In the genomic region with DNA sequence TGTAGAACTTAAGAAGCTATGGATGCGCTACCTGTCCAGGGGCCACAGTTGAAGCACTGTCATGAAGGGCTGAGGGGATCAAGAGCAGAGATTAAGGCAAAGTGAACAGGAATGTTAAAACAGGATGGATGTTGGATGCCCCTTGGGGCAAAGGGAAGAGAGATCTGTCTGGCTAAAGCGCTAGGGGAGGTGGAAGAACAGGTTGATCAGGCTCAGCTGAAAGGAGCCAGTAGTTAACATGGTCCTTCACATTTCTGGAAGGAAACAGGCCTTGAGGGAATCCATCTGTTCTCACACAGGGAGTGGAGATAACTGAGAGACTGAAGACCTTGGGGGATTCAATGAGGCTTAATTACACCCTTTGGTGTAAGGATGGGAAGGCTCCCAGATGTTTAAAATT, we compare ENCODE assay signal across 23 cellular contexts. TPM values are rescaled to one million over a fixed set of nuclear protein-coding genes. Genes with fewer than 3 reads are reported as not detected.
DNase-seq lines count a peak whose midpoint lies in the region; ATAC-seq, FAIRE-seq and TF ChIP-seq lines count a peak whose summit lies in the region.
"Had no signal": no experiment of that assay in that cellular context is flagged by ENCODE, and none has a peak within 500 bp of the region (broad histone marks: within the 10 kb centered on the region; RNA-seq: fewer than 3 reads in every experiment).

No MANE protein-coding gene starts in this region.

- H4K20me1 ChIP-seq in IMR-90 (ENCODE audit: insufficient read depth, low read length) (no peaks in the 10 kb centered on the region), OCI-LY7 (ENCODE audit: insufficient read depth, low read length) (no peaks in the 10 kb centered on the region)

- H3K79me2 ChIP-seq in mesendoderm (ENCODE audit: control insufficient read depth, insufficient read depth, low read length) (no peaks in the 10 kb centered on the region), OCI-LY7 (ENCODE audit: insufficient read depth, low read depth, low read length) (no peaks in the 10 kb centered on the region)

- H3K56ac ChIP-seq in IMR-90 (ENCODE audit: extremely low read depth, insufficient read depth, low read length) (no peak overlapping the region; the same call in 1 of the 2 replicates), mesendoderm (ENCODE audit: low read length) (peak overlapping the region; percentile 22)

- dilution Hi-C loops in IMR-90 (cut with HindIII; ENCODE audit: low sequenced_read_pairs, unreplicated experiment): no loop called here

- H2AFZ ChIP-seq in IMR-90 (replicated peaks; ENCODE audit: low read length, poor library complexity): peak overlapping the region; percentile 55
- no peak overlapping the region for H2AFZ ChIP-seq in OCI-LY7 (ENCODE audit: low read length)

- no peak for ATAC-seq in IMR-90 (ENCODE audit: low read depth)
- ATAC-seq: activated CD4-positive, CD25-positive, alpha-beta regulatory T cell treated with anti-CD3 and anti-CD28 coated beads, Interleukin-2, amount 50 U/mL, for 24 hours; activated CD8-positive, alpha-beta T cell treated with anti-CD3 and anti-CD28 coated beads, Interleukin-2, amount 10 ng/mL, durations not matched to agents 7 days and 5 days; HCT116 had no signal

- in situ Hi-C loops in IMR-90 (cut with MboI; ENCODE audit: low sequenced_read_pairs): loop anchor here (5.0 kb wide), 1 partner anchor 1333 kb away; no protein-coding TSS in a partner anchor

- no peak for TF ChIP-seq RAD21 in IMR-90 (IDR thresholded peaks at IDR 0.05; ENCODE audit: low read length)

- no peak overlapping the region for H2BK20ac ChIP-seq in IMR-90 (ENCODE audit: low read depth, low read length)

- CTCF ChIA-PET in IMR-90 (lab: Yijun Ruan, JAX) (no interaction called here), OCI-LY7 (lab: Charles Lee; ENCODE audit: unreplicated experiment) (no interaction called here)

- peak; percentile 78 for DNase-seq in DMS53 (lab: John Stamatoyannopoulos, UW)
- no peak for DNase-seq in IMR-90
- peak; percentile 17 for DNase-seq in bronchial epithelial cell (ENCODE audit: low read depth)
- peak; percentile 86 for DNase-seq in mesendoderm
- DNase-seq in OCI-LY7 (ENCODE audit: low spot score): no peak
- DNase-seq in anterior cingulate cortex (lab: John Stamatoyannopoulos, UW): no peak
- DNase-seq in HuH-7 (ENCODE audit: low spot score): no peak
- DNase-seq in activated CD4-positive, alpha-beta T cell treated with anti-CD3 and anti-CD28 coated beads for 4 hours: no peak
- DNase-seq: activated CD8-positive, alpha-beta T cell treated with anti-CD3 and anti-CD28 coated beads, Interleukin-2, amount 10 ng/mL, durations not matched to agents 7 days and 5 days; activated gamma-delta T cell treated with Interleukin-2 at 50 U/mL for 16 hours; activated T-cell treated with anti-CD3 and anti-CD28 coated beads, Interleukin-2, amount 50 U/mL, for 1 hour; dermis blood vessel endothelial cell; head of caudate nucleus; KG1; NCI-H1694; posterior cingulate gyrus; uterus had no signal

- H3K23ac ChIP-seq in IMR-90 (ENCODE audit: low read depth, low read length): no peak overlapping the region
- H3K23ac ChIP-seq in mesendoderm (ENCODE audit: low read length): no peak overlapping the region

- no peak overlapping the region for H4K5ac ChIP-seq in IMR-90 (ENCODE audit: low read depth, low read length)
- H4K5ac ChIP-seq in mesendoderm (ENCODE audit: low read length): no peak overlapping the region

- H3K4me2 ChIP-seq in IMR-90 (ENCODE audit: low read depth, low read length) (no peak overlapping the region), mesendoderm (ENCODE audit: low read length) (no peak overlapping the region), OCI-LY7 (ENCODE audit: low read length) (no peak overlapping the region)

- no peak for TF ChIP-seq POLR2A in IMR-90 (IDR thresholded peaks at IDR 0.05; ENCODE audit: low read depth, low read length)

- no peak overlapping the region for H3K4ac ChIP-seq in IMR-90 (ENCODE audit: low read depth, low read length)
- no peak overlapping the region for H3K4ac ChIP-seq in mesendoderm (ENCODE audit: low read depth, low read length)

- H2BK15ac ChIP-seq in IMR-90 (ENCODE audit: low read depth, low read length) (no peak overlapping the region), mesendoderm (replicated peaks; ENCODE audit: low read depth) (no peak overlapping the region)

- no peak overlapping the region for H2BK120ac ChIP-seq in IMR-90 (ENCODE audit: low read depth, low read length)
- no peak overlapping the region for H2BK120ac ChIP-seq in mesendoderm (ENCODE audit: low read depth, low read length)

- H3K14ac ChIP-seq in IMR-90 (replicated peaks; ENCODE audit: low read depth, low read length): no peak overlapping the region

- peaks cover 3% of the 10 kb centered on the region for H3K4me1 ChIP-seq in IMR-90 (ENCODE audit: control insufficient read depth, insufficient read depth, low read length)
- H3K4me1 ChIP-seq in mesendoderm (ENCODE audit: control insufficient read depth, low read depth, low read length): peaks cover 4% of the 10 kb centered on the region
- H3K4me1 ChIP-seq in OCI-LY7 (ENCODE audit: insufficient read depth, low read length, poor library complexity, severe bottlenecking): no peaks in the 10 kb centered on the region
- H3K4me1 ChIP-seq: breast epithelium, uterus had no signal

- H3K9me3 ChIP-seq in IMR-90 (ENCODE audit: control insufficient read depth, insufficient read depth, low read length) (no peaks in the 10 kb centered on the region), OCI-LY7 (ENCODE audit: low read length) (no peaks in the 10 kb centered on the region)
- H3K9me3 ChIP-seq: breast epithelium, uterus had no signal

- 84% methylated on average over 2 of the region's 2 CpGs; no CpG with 5 or more reads in 1 of the 2 experiments for WGBS in IMR-90 (ENCODE audit: extremely low coverage in 2 of 2, insufficient read length in 1 of 2), 2 experiments
- no CpG with 5 or more reads among the region's 2 CpGs for WGBS in mesendoderm (ENCODE audit: extremely low coverage, insufficient coverage, low lambda C conversion rate)

- H3K9me1 ChIP-seq in IMR-90 (ENCODE audit: insufficient read depth, low read length): no peaks in the 10 kb centered on the region

- H2BK5ac ChIP-seq in IMR-90 (ENCODE audit: low read depth, low read length, poor library complexity, severe bottlenecking) (no peak overlapping the region), mesendoderm (ENCODE audit: low read length) (peak overlapping the region; percentile 62)

- intact Hi-C loops in IMR-90 (cut with micrococcal nuclease) (loop anchor here (5.0 kb wide), 1 partner anchor 107 kb away; no protein-coding TSS in a partner anchor), OCI-LY7 (cut with micrococcal nuclease; ENCODE audit: unreplicated experiment) (no loop called here)

- H3K79me1 ChIP-seq in IMR-90 (ENCODE audit: low read depth in 1 of 2, low read length in 2 of 2) (no peaks in the 10 kb centered on the region), mesendoderm (ENCODE audit: low read length) (no peaks in the 10 kb centered on the region)

- H3K18ac ChIP-seq in IMR-90 (ENCODE audit: low read depth, low read length) (no peak overlapping the region), mesendoderm (ENCODE audit: low read length) (no peak overlapping the region)

- H2AK5ac ChIP-seq in IMR-90 (ENCODE audit: low read depth, low read length) (no peak overlapping the region), mesendoderm (ENCODE audit: low read length) (no peak overlapping the region)

- H3K9ac ChIP-seq in IMR-90 (ENCODE audit: low read depth, low read length): no peak overlapping the region
- H3K9ac ChIP-seq in mesendoderm (ENCODE audit: low read length): no peak overlapping the region

- H4K91ac ChIP-seq in IMR-90 (ENCODE audit: insufficient read depth, low read depth, low read length): no peak overlapping the region

- H3K27me3 ChIP-seq in IMR-90 (ENCODE audit: control insufficient read depth, insufficient read depth, low read length) (peaks cover 8% of the 10 kb centered on the region), bronchial epithelial cell (ENCODE audit: control insufficient read depth, insufficient read depth, low read length) (peaks cover 5% of the 10 kb centered on the region), mesendoderm (ENCODE audit: insufficient read depth, low read length, poor library complexity) (no peaks in the 10 kb centered on the region)
- H3K27me3 ChIP-seq: breast epithelium, uterus had no signal

- no peak for TF ChIP-seq CTCF in IMR-90 (conservative IDR thresholded peaks at IDR 0.05; ENCODE audit: low read depth, low read length)
- TF ChIP-seq CTCF in bronchial epithelial cell (IDR thresholded peaks at IDR 0.05; ENCODE audit: insufficient read depth, low read length, severe bottlenecking): no peak
- no peak for TF ChIP-seq CTCF in OCI-LY7 (conservative IDR thresholded peaks at IDR 0.05; ENCODE audit: low read length)

- no peak overlapping the region; a peak in 1 of 4 replicates for H4K8ac ChIP-seq in IMR-90 (ENCODE audit: low read depth in 2 of 2, low read length in 2 of 2)
- no peak overlapping the region for H4K8ac ChIP-seq in mesendoderm (ENCODE audit: low read depth, low read length)

- no peak overlapping the region for H2AK9ac ChIP-seq in IMR-90 (replicated peaks; ENCODE audit: low read depth, low read length, poor library complexity)

- H3K36me3 ChIP-seq in IMR-90 (ENCODE audit: control insufficient read depth, insufficient read depth, low read length) (no peaks in the 10 kb centered on the region), bronchial epithelial cell (ENCODE audit: control insufficient read depth, insufficient read depth, low read length) (no peaks in the 10 kb centered on the region), mesendoderm (ENCODE audit: control insufficient read depth, insufficient read depth, low read length) (no peaks in the 10 kb centered on the region), OCI-LY7 (ENCODE audit: insufficient read depth, low read length) (no peaks in the 10 kb centered on the region)
- H3K36me3 ChIP-seq: breast epithelium, uterus had no signal

- no peak overlapping the region for H3K27ac ChIP-seq in IMR-90 (ENCODE audit: insufficient read depth, low read length)
- H3K27ac ChIP-seq in mesendoderm (ENCODE audit: low read depth, low read length): no peak overlapping the region
- H3K27ac ChIP-seq in OCI-LY7 (ENCODE audit: low read depth, low read length, poor library complexity, severe bottlenecking): no peak overlapping the region
- H3K27ac ChIP-seq: breast epithelium, uterus had no signal

- no TSS peak for BruUV-seq in IMR-90 (replicated peaks; lab: Mats Ljungman, UMichigan)
- no TSS peak for BruUV-seq in OCI-LY7 (replicated peaks; lab: Mats Ljungman, UMichigan)

- no peaks in the 10 kb centered on the region for H3K9me2 ChIP-seq in OCI-LY7 (ENCODE audit: insufficient read depth, low read length)

- POLR2A ChIA-PET in IMR-90 (lab: Charles Lee; ENCODE audit: unreplicated experiment): no interaction called here
- POLR2A ChIA-PET in OCI-LY7 (lab: Charles Lee): no interaction called here

- no peak overlapping the region for H3K4me3 ChIP-seq in IMR-90 (ENCODE audit: insufficient read depth, low read depth, low read length)
- H3K4me3 ChIP-seq in bronchial epithelial cell (ENCODE audit: low read depth, low read length): no peak overlapping the region
- no peak overlapping the region for H3K4me3 ChIP-seq in mesendoderm (ENCODE audit: low read length)
- H3K4me3 ChIP-seq in OCI-LY7 (ENCODE audit: low read depth, low read length, poor library complexity, severe bottlenecking): no peak overlapping the region
- H3K4me3 ChIP-seq: breast epithelium, uterus had no signal

- FAIRE-seq in bronchial epithelial cell (lab: Jason Lieb, UNC): no peak
- FAIRE-seq: endothelial cell of umbilical vein had no signal

RNA-seq across cellular contexts. Expression of gene HAPLN1, which starts 5.9 kb away (rescaled TPM):
- total RNA-seq in IMR-90 (2012; rRNA removed) (under 0.01 and 0.56 TPM in 2 replicates), bronchial epithelial cell (not detected in 2 replicates), OCI-LY7 (2022) (not detected in 2 replicates)
- polyA plus RNA-seq in IMR-90 (2012; rRNA removed): 0.06 and 0.07 TPM in 2 replicates
- 0.01 TPM in 1 of 2 replicates, not detected in the other for polyA plus RNA-seq in IMR-90 (2012; cell fraction: cytosol; rRNA removed)
- polyA plus RNA-seq in IMR-90 (2012; cell fraction: nucleus; rRNA removed; ENCODE audit: low replicate concordance): not detected in 2 replicates
- polyA plus RNA-seq in mesendoderm (2013, experiment 1 of 2): 1.9 TPM
- 2.0 TPM for polyA plus RNA-seq in mesendoderm (2013, experiment 2 of 2)
- total RNA-seq in OCI-LY7 (2014; rRNA removed; shearing (Covaris generic)): not detected in 2 replicates
- total RNA-seq: activated CD8-positive, alpha-beta T cell treated with anti-CD3 and anti-CD28 coated beads, Interleukin-2, amount 10 ng/mL, durations not matched to agents 7 days and 5 days; breast epithelium; endothelial cell of umbilical vein; subcutaneous adipose tissue had no signal
- polyA plus RNA-seq: AG04450 had no signal

Comparison
In these comparisons a context has a peak if more than half of its experiments do, and no peak if none do; other contexts are left out.
1. DNase-seq: peak in DMS53 (single experiment), bronchial epithelial cell (single experiment) and mesendoderm (single experiment); none in IMR-90 (single experiment), OCI-LY7 (single experiment), anterior cingulate cortex (0 of 58), HuH-7 (single experiment) and activated CD4-positive, alpha-beta T cell treated with anti-CD3 and anti-CD28 coated beads for 4 hours (0 of 2).